Comparison of ENCODE assay signal across 11 cellular contexts in the genomic region with DNA sequence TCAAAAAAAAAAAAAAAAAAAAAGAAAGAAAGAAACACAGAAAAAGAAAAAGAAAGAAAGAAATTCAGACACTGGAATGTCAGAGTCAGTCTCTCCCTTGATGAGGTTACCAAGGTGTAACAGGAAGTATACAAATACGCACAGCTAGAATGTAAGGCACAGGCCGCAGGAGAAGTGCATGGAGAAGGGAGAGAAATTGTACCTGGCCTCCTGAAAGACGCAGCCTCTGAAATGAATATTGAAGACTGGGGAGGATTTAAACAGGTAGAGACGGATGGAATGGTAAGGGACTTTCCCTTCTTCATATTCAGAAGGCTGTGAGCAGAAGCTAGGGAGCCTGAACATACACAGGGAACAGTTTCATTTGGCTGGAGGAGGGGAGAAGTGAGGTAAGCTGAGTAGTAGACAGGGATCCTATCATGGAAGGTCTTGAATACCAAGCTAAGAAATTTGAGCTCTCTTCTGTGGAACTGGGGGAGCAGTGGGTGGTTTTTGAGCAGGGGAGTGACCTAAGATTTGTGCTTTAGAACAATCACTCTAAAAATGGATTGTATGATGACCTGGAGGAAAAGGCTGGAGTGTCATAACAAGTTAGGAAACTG.
DNase-seq lines count a peak whose midpoint lies in the region; ATAC-seq and TF ChIP-seq lines count a peak whose summit lies in the region.
"Had no signal": no experiment of that assay in that cellular context is flagged by ENCODE, and none has a peak within 500 bp of the region (broad histone marks: within the 10 kb centered on the region; RNA-seq: fewer than 3 reads in every experiment).

No MANE protein-coding gene starts in this region.

- POLR2A ChIA-PET in activated B cell treated with CpG ODN at 0.5 μM for 24 hours (lab: Charles Lee), result interaction anchor here (0.7 to 8.2 kb wide), 14 partner anchors 8 to 111 kb away, joined by 3 to 134 read pairs (median 9); a partner anchor contains a TSS

- H3K4me3 Mint-ChIP-seq in activated naive CD4-positive, alpha-beta T cell treated with anti-CD3 and anti-CD28 coated beads for 36 hours, result peak overlapping the region; percentile 83
- H3K4me3 Mint-ChIP-seq in activated B cell treated with CpG ODN at 0.5 μM for 24 hours (peak overlapping the region; percentile 88), type B pancreatic cell (peak overlapping the region; percentile 12)

- intact Hi-C loops in activated naive CD4-positive, alpha-beta T cell treated with anti-CD3 and anti-CD28 coated beads for 36 hours (cut with micrococcal nuclease), result loop anchor here (1.0 to 10.0 kb wide), 6 partner anchors 8 to 507 kb away; a partner anchor contains a TSS
- intact Hi-C loops in activated B cell treated with CpG ODN at 0.5 μM for 24 hours (cut with micrococcal nuclease), result loop anchor here (2.0 to 10.0 kb wide), 3 partner anchors 111 to 403 kb away; a partner anchor contains a TSS
- intact Hi-C loops in left lung (cut with DNase I), result loop anchor here in 1 of 2 donors (10.0 kb wide), 1 partner anchor 107 kb away; no protein-coding TSS in a partner anchor
- intact Hi-C loops in left ventricle myocardium inferior (cut with micrococcal nuclease), result loop anchor here (10.0 kb wide), 1 partner anchor 177 kb away; no protein-coding TSS in a partner anchor
- intact Hi-C loops in vagina (cut with DNase I), result loop anchor here (10.0 kb wide), 2 partner anchors 83 to 117 kb away; a partner anchor contains a TSS

- TF ChIP-seq CTCF in activated B cell treated with CpG ODN at 0.5 μM for 24 hours (IDR thresholded peaks at IDR 0.05) (no peak), left lung (IDR thresholded peaks at IDR 0.05) (no peak), type B pancreatic cell (conservative IDR thresholded peaks at IDR 0.05) (no peak), left ventricle myocardium inferior (IDR thresholded peaks at IDR 0.05; ENCODE audit: borderline replicate concordance) (no peak), vagina (IDR thresholded peaks at IDR 0.05) (no peak)

- no peak overlapping the region for H3K4me3 ChIP-seq in left lung
- no peak overlapping the region for H3K4me3 ChIP-seq in left ventricle myocardium inferior
- no peak overlapping the region for H3K4me3 ChIP-seq in vagina
- H3K4me3 ChIP-seq: gastrocnemius medialis had no signal

- H3K36me3 ChIP-seq in left lung (no peaks in the 10 kb centered on the region), left ventricle myocardium inferior (no peaks in the 10 kb centered on the region), vagina (no peaks in the 10 kb centered on the region)
- H3K36me3 ChIP-seq: gastrocnemius medialis had no signal

- peaks cover 6% of the 10 kb centered on the region for H3K36me3 Mint-ChIP-seq in activated naive CD4-positive, alpha-beta T cell treated with anti-CD3 and anti-CD28 coated beads for 36 hours (ENCODE audit: low read depth)
- peaks cover 15% of the 10 kb centered on the region for H3K36me3 Mint-ChIP-seq in activated B cell treated with CpG ODN at 0.5 μM for 24 hours (ENCODE audit: low read depth)
- no peaks in the 10 kb centered on the region for H3K36me3 Mint-ChIP-seq in type B pancreatic cell

- H3K9me3 ChIP-seq in left lung (no peaks in the 10 kb centered on the region), left ventricle myocardium inferior (replicated peaks) (no peaks in the 10 kb centered on the region), vagina (no peaks in the 10 kb centered on the region)
- H3K9me3 ChIP-seq: gastrocnemius medialis had no signal

- no peak for TF ChIP-seq POLR2A in vagina (IDR thresholded peaks at IDR 0.05)

- H3K27ac ChIP-seq in left lung, result peak overlapping the region in 1 of 2 donors; percentile 77
- no peak overlapping the region for H3K27ac ChIP-seq in left ventricle myocardium inferior (replicated peaks)
- H3K27ac ChIP-seq in vagina, result no peak overlapping the region
- H3K27ac ChIP-seq: gastrocnemius medialis had no signal

- peaks cover 81% of the 10 kb centered on the region for H3K4me1 Mint-ChIP-seq in activated naive CD4-positive, alpha-beta T cell treated with anti-CD3 and anti-CD28 coated beads for 36 hours (ENCODE audit: low read depth)
- peaks cover 77% of the 10 kb centered on the region for H3K4me1 Mint-ChIP-seq in activated B cell treated with CpG ODN at 0.5 μM for 24 hours
- peaks cover 15% of the 10 kb centered on the region for H3K4me1 Mint-ChIP-seq in type B pancreatic cell (ENCODE audit: unreplicated experiment)

- H3K4me1 ChIP-seq in left lung (peaks cover 17 to 68% of the 10 kb centered on the region in 2 donors), left ventricle myocardium inferior (peaks cover 42% of the 10 kb centered on the region), vagina (peaks cover 31% of the 10 kb centered on the region)

- no peak for DNase-seq in activated naive CD4-positive, alpha-beta T cell treated with anti-CD3 and anti-CD28 coated beads for 36 hours
- no peak for DNase-seq in activated naive CD4-positive, alpha-beta T cell treated with Interleukin-2 at 50 U/mL for 16 hours
- no peak for DNase-seq in activated B cell treated with CpG ODN at 0.5 μM for 24 hours
- no peak for DNase-seq in left lung
- no peak for DNase-seq in type B pancreatic cell (ENCODE audit: extremely low spot score, unreplicated experiment)
- DNase-seq in left ventricle myocardium inferior, result no peak
- no peak for DNase-seq in vagina (ENCODE audit: extremely low spot score in 2 of 2)
- DNase-seq: dermis blood vessel endothelial cell, gastrocnemius medialis, NCI-H1048 had no signal

- H3K9me3 Mint-ChIP-seq in activated naive CD4-positive, alpha-beta T cell treated with anti-CD3 and anti-CD28 coated beads for 36 hours, result peaks cover 4% of the 10 kb centered on the region
- H3K9me3 Mint-ChIP-seq in activated B cell treated with CpG ODN at 0.5 μM for 24 hours (no peaks in the 10 kb centered on the region), type B pancreatic cell (no peaks in the 10 kb centered on the region)

- peak overlapping the region; percentile 96 for H3K27ac Mint-ChIP-seq in activated naive CD4-positive, alpha-beta T cell treated with anti-CD3 and anti-CD28 coated beads for 36 hours
- H3K27ac Mint-ChIP-seq in activated B cell treated with CpG ODN at 0.5 μM for 24 hours (peak overlapping the region; percentile 96), type B pancreatic cell (peak overlapping the region; percentile 56)

- no peaks in the 10 kb centered on the region for H3K27me3 Mint-ChIP-seq in activated naive CD4-positive, alpha-beta T cell treated with anti-CD3 and anti-CD28 coated beads for 36 hours (ENCODE audit: low read depth)
- no peaks in the 10 kb centered on the region for H3K27me3 Mint-ChIP-seq in activated B cell treated with CpG ODN at 0.5 μM for 24 hours
- H3K27me3 Mint-ChIP-seq in type B pancreatic cell, result no peaks in the 10 kb centered on the region

- H3K27me3 ChIP-seq in left lung, result no peaks in the 10 kb centered on the region
- H3K27me3 ChIP-seq in left ventricle myocardium inferior (ENCODE audit: low read depth), result no peaks in the 10 kb centered on the region
- no peaks in the 10 kb centered on the region for H3K27me3 ChIP-seq in vagina
- H3K27me3 ChIP-seq: gastrocnemius medialis had no signal

- CTCF ChIA-PET in activated naive CD4-positive, alpha-beta T cell treated with anti-CD3 and anti-CD28 coated beads for 36 hours (lab: Charles Lee), result interaction anchor here (0.7 to 4.0 kb wide), 17 partner anchors 8 to 114 kb away, joined by 3 to 34 read pairs (median 3); no protein-coding TSS in a partner anchor
- CTCF ChIA-PET in activated B cell treated with CpG ODN at 0.5 μM for 24 hours (lab: Charles Lee), result interaction anchor here (0.6 to 7.0 kb wide), 8 partner anchors 11 to 110 kb away, joined by 3 to 75 read pairs (median 5); a partner anchor contains a TSS

- ATAC-seq in activated B cell treated with CpG ODN at 0.5 μM for 24 hours (ENCODE audit: low read depth), result no peak
- peak; percentile 60 for ATAC-seq in left lung
- no peak for ATAC-seq in GM21381 (IDR thresholded peaks at IDR 0.05; ENCODE audit: unreplicated experiment)
- ATAC-seq: gastrocnemius medialis had no signal

Comparison
In these comparisons a context has a peak if more than half of its experiments do, and no peak if none do; other contexts are left out.
1. H3K4me3 Mint-ChIP-seq: peak in every context shown above with its lines; median percentile 88 in activated B cell treated with CpG ODN at 0.5 μM for 24 hours; 83 in activated naive CD4-positive, alpha-beta T cell treated with anti-CD3 and anti-CD28 coated beads for 36 hours; 12 in type B pancreatic cell.